In genomic region chr4:34323549-34324325, GRCh38 we compare ENCODE assay signal across 1 cellular context.
TF ChIP-seq lines count a peak whose summit lies in the region.

No MANE protein-coding gene starts in this region.

TF ChIP-seq in GM23338, 12 proteins besides CTCF, POLR2A, EP300 and RAD21 (continued from another document):
- TF ChIP-seq ZNF462 (CRISPR knock-in tag; IDR thresholded peaks at IDR 0.05), result no peak
- no peak for TF ChIP-seq EZH2phosphoT487 (IDR thresholded peaks at IDR 0.05; ENCODE audit: unreplicated experiment)
